Comparison of ENCODE assay signal across 5 cellular contexts in genomic region chr11:89093806-89094205, GRCh38. TPM values are rescaled to one million over a fixed set of nuclear protein-coding genes. Genes with fewer than 3 reads are reported as not detected.
"Had no signal": no experiment of that assay in that cellular context is flagged by ENCODE, and none has a peak within 500 bp of the region (broad histone marks: within the 10 kb centered on the region; RNA-seq: fewer than 3 reads in every experiment).

No MANE protein-coding gene starts in this region.

RNA-seq across cellular contexts. Expression of gene GRM5, which starts 28.0 kb away (rescaled TPM):
- total RNA-seq: suprapubic skin, transverse colon, ureter, vagina had no signal
- polyA plus RNA-seq: stomach had no signal
